Comparison of ENCODE assay signal across 12 cellular contexts in the genomic region with DNA sequence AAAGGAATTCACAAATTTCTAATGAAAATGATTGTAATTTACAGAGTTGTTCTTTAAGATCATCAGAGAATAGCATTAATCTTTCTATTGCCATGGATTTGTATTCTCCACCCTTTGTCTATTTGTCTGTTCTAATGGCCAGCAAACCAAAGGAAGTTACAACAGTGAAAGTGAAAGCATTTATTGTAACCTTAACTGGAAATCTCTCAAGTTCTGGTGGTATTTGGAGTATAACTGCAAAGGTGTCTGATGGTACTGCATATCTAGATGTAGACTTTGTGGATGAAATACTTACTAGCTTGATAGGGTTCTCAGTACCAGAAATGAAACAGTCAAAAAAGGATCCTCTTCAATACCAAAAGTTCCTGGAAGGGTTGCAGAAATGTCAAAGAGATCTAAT. TPM values are rescaled to one million over a fixed set of nuclear protein-coding genes. Genes with fewer than 3 reads are reported as not detected.
DNase-seq lines count a peak whose midpoint lies in the region; ATAC-seq, FAIRE-seq and TF ChIP-seq lines count a peak whose summit lies in the region.
"Had no signal": no experiment of that assay in that cellular context is flagged by ENCODE, and none has a peak within 500 bp of the region (broad histone marks: within the 10 kb centered on the region; RNA-seq: fewer than 3 reads in every experiment).

No MANE protein-coding gene starts in this region.

- H4K20me1 ChIP-seq in astrocyte (ENCODE audit: insufficient read depth, low read length) (no peaks in the 10 kb centered on the region), PC-3 (ENCODE audit: low read length) (no peaks in the 10 kb centered on the region)

- no peaks in the 10 kb centered on the region for H3K9me3 Mint-ChIP-seq in activated CD8-positive, alpha-beta T cell treated with anti-CD3 and anti-CD28 coated beads, Interleukin-2, amount 10 ng/mL, durations not matched to agents 7 days and 5 days (ENCODE audit: insufficient read depth)
- no peaks in the 10 kb centered on the region for H3K9me3 Mint-ChIP-seq in activated CD8-positive, alpha-beta T cell treated with anti-CD3 and anti-CD28 coated beads for 36 hours
- H3K9me3 Mint-ChIP-seq in astrocyte (ENCODE audit: unreplicated experiment) = no peaks in the 10 kb centered on the region
- no peaks in the 10 kb centered on the region for H3K9me3 Mint-ChIP-seq in endodermal cell

- H3K36me3 ChIP-seq in astrocyte (ENCODE audit: insufficient read depth, low read length) = no peaks in the 10 kb centered on the region
- peaks cover 8% of the 10 kb centered on the region; the same call in 1 of the 2 replicates for H3K36me3 ChIP-seq in PC-3 (ENCODE audit: low read depth, low read length)
- H3K36me3 ChIP-seq in endodermal cell (ENCODE audit: control insufficient read depth, insufficient read depth, low read length) = peaks cover 33% of the 10 kb centered on the region

- peak overlapping the region; percentile 40 for H3K4me3 Mint-ChIP-seq in activated CD8-positive, alpha-beta T cell treated with anti-CD3 and anti-CD28 coated beads, Interleukin-2, amount 10 ng/mL, durations not matched to agents 7 days and 5 days
- H3K4me3 Mint-ChIP-seq in activated CD8-positive, alpha-beta T cell treated with anti-CD3 and anti-CD28 coated beads for 36 hours = no peak overlapping the region
- H3K4me3 Mint-ChIP-seq in astrocyte (ENCODE audit: unreplicated experiment) = no peak overlapping the region
- H3K4me3 Mint-ChIP-seq in endodermal cell = no peak overlapping the region

- no peak for TF ChIP-seq CTCF in activated CD8-positive, alpha-beta T cell treated with anti-CD3 and anti-CD28 coated beads for 36 hours (IDR thresholded peaks at IDR 0.05)
- TF ChIP-seq CTCF in astrocyte (IDR thresholded peaks at IDR 0.05; ENCODE audit: insufficient read depth, low read depth, low read length) (no peak), PC-3 (conservative IDR thresholded peaks at IDR 0.05; ENCODE audit: low read depth, low read length) (no peak), endodermal cell (conservative IDR thresholded peaks at IDR 0.05) (no peak)

- BruUV-seq in PC-3 (replicated peaks; lab: Mats Ljungman, UMichigan) = no TSS peak

- H3K4me1 ChIP-seq in astrocyte (ENCODE audit: insufficient read depth, low read length) (no peaks in the 10 kb centered on the region), PC-3 (ENCODE audit: insufficient read depth, low read length) (no peaks in the 10 kb centered on the region), endodermal cell (ENCODE audit: control insufficient read depth, insufficient read depth, low read length) (no peaks in the 10 kb centered on the region)
- H3K4me1 ChIP-seq: A549 had no signal

- H3K4me3 ChIP-seq in astrocyte (ENCODE audit: insufficient read depth, low read depth, low read length) (no peak overlapping the region), PC-3 (ENCODE audit: low read length) (no peak overlapping the region), endodermal cell (ENCODE audit: low read length) (no peak overlapping the region)
- H3K4me3 ChIP-seq: A549 had no signal

- no peaks in the 10 kb centered on the region for H3K27me3 ChIP-seq in astrocyte (ENCODE audit: insufficient read depth, low read length)
- no peaks in the 10 kb centered on the region for H3K27me3 ChIP-seq in PC-3 (ENCODE audit: low read length)
- H3K27me3 ChIP-seq in endodermal cell (ENCODE audit: control insufficient read depth, insufficient read depth, low read length, poor library complexity, severe bottlenecking) = no peaks in the 10 kb centered on the region

- H3K4me2 ChIP-seq in astrocyte (ENCODE audit: low read length) (no peak overlapping the region), PC-3 (ENCODE audit: low read length) (no peak overlapping the region)
- H3K4me2 ChIP-seq: A549 had no signal

- intact Hi-C loops in activated CD8-positive, alpha-beta T cell treated with anti-CD3 and anti-CD28 coated beads for 36 hours (cut with micrococcal nuclease) = no loop called here
- intact Hi-C loops in PC-3 (cut with micrococcal nuclease) = no loop called here

- no peaks in the 10 kb centered on the region for H3K9me2 ChIP-seq in PC-3 (replicated peaks; ENCODE audit: low read length)

- H2AFZ ChIP-seq in astrocyte (ENCODE audit: low read depth, low read length) (no peak overlapping the region), PC-3 (ENCODE audit: low read length) (no peak overlapping the region)

- no peaks in the 10 kb centered on the region for H3K9me3 ChIP-seq in astrocyte (ENCODE audit: insufficient read depth, low read depth, low read length)
- no peaks in the 10 kb centered on the region for H3K9me3 ChIP-seq in PC-3 (ENCODE audit: low read length)
- H3K9me3 ChIP-seq in endodermal cell (ENCODE audit: control insufficient read depth, low read length) = no peaks in the 10 kb centered on the region

- no peaks in the 10 kb centered on the region for H3K27me3 Mint-ChIP-seq in activated CD8-positive, alpha-beta T cell treated with anti-CD3 and anti-CD28 coated beads, Interleukin-2, amount 10 ng/mL, durations not matched to agents 7 days and 5 days (ENCODE audit: low read depth)
- H3K27me3 Mint-ChIP-seq in activated CD8-positive, alpha-beta T cell treated with anti-CD3 and anti-CD28 coated beads for 36 hours = no peaks in the 10 kb centered on the region
- no peaks in the 10 kb centered on the region for H3K27me3 Mint-ChIP-seq in astrocyte (ENCODE audit: low read depth, unreplicated experiment)
- H3K27me3 Mint-ChIP-seq in endodermal cell (ENCODE audit: insufficient read depth) = no peaks in the 10 kb centered on the region

- H3F3A ChIP-seq in PC-3 (ENCODE audit: low read length, unreplicated experiment) = no peaks in the 10 kb centered on the region

- H3K27ac ChIP-seq in astrocyte (ENCODE audit: low read depth, low read length) = no peak overlapping the region
- H3K27ac ChIP-seq in PC-3 (ENCODE audit: low read length) = no peak overlapping the region
- no peak overlapping the region for H3K27ac ChIP-seq in endodermal cell (ENCODE audit: low read depth, low read length)
- H3K27ac ChIP-seq: A549 had no signal

- H3K27ac Mint-ChIP-seq in activated CD8-positive, alpha-beta T cell treated with anti-CD3 and anti-CD28 coated beads, Interleukin-2, amount 10 ng/mL, durations not matched to agents 7 days and 5 days = peak overlapping the region; percentile 75
- H3K27ac Mint-ChIP-seq in activated CD8-positive, alpha-beta T cell treated with anti-CD3 and anti-CD28 coated beads for 36 hours = no peak overlapping the region
- H3K27ac Mint-ChIP-seq in astrocyte (ENCODE audit: unreplicated experiment) = peak overlapping the region; percentile 47
- no peak overlapping the region for H3K27ac Mint-ChIP-seq in endodermal cell

- CTCF ChIA-PET in activated CD8-positive, alpha-beta T cell treated with anti-CD3 and anti-CD28 coated beads, Interleukin-2, amount 10 ng/mL, durations not matched to agents 7 days and 5 days (lab: Charles Lee) = interaction anchor here (0.6 to 1.5 kb wide), 3 partner anchors 29 to 151 kb away, joined by 3 to 4 read pairs (median 3); no protein-coding TSS in a partner anchor
- CTCF ChIA-PET in activated CD8-positive, alpha-beta T cell treated with anti-CD3 and anti-CD28 coated beads for 36 hours (lab: Charles Lee) = interaction anchor here (1.0 kb wide), 1 partner anchor 258 kb away, joined by 3 read pairs; no protein-coding TSS in a partner anchor
- CTCF ChIA-PET in PC-3 (lab: Charles Lee) = no interaction called here

- peak; percentile 56 for FAIRE-seq in astrocyte (lab: Jason Lieb, UNC)
- FAIRE-seq: A549 had no signal

- POLR2A ChIA-PET in activated CD8-positive, alpha-beta T cell treated with anti-CD3 and anti-CD28 coated beads, Interleukin-2, amount 10 ng/mL, durations not matched to agents 7 days and 5 days (lab: Charles Lee) = interaction anchor here (1.9 kb wide), 1 partner anchor 22 kb away, joined by 9 read pairs; the partner anchor contains the start of genes HNRNPK and RMI1
- POLR2A ChIA-PET in activated CD8-positive, alpha-beta T cell treated with anti-CD3 and anti-CD28 coated beads for 36 hours (lab: Charles Lee) = no interaction called here
- POLR2A ChIA-PET in PC-3 (lab: Charles Lee; ENCODE audit: unreplicated experiment) = no interaction called here

- H3K9ac ChIP-seq in astrocyte (ENCODE audit: low read length) = no peak overlapping the region
- no peak overlapping the region for H3K9ac ChIP-seq in PC-3 (ENCODE audit: low read length)
- H3K9ac ChIP-seq in endodermal cell (ENCODE audit: extremely low read depth, low read length, poor library complexity, severe bottlenecking) = no peak overlapping the region

- H3K36me3 Mint-ChIP-seq in activated CD8-positive, alpha-beta T cell treated with anti-CD3 and anti-CD28 coated beads, Interleukin-2, amount 10 ng/mL, durations not matched to agents 7 days and 5 days (ENCODE audit: low read depth) = peaks cover 49% of the 10 kb centered on the region
- peaks cover 28% of the 10 kb centered on the region for H3K36me3 Mint-ChIP-seq in activated CD8-positive, alpha-beta T cell treated with anti-CD3 and anti-CD28 coated beads for 36 hours (ENCODE audit: low read depth)
- H3K36me3 Mint-ChIP-seq in astrocyte (ENCODE audit: low read depth, unreplicated experiment) (peaks cover 4% of the 10 kb centered on the region), endodermal cell (ENCODE audit: low read depth) (peaks cover 19% of the 10 kb centered on the region)

- H3K79me2 ChIP-seq in astrocyte (ENCODE audit: insufficient read depth, low read length) (peaks cover 3% of the 10 kb centered on the region), PC-3 (ENCODE audit: low read length) (no peaks in the 10 kb centered on the region)

- ATAC-seq in activated CD8-positive, alpha-beta T cell treated with anti-CD3 and anti-CD28 coated beads, Interleukin-2, amount 10 ng/mL, durations not matched to agents 7 days and 5 days = peak; percentile 93
- ATAC-seq in activated CD8-positive, alpha-beta T cell treated with anti-CD3 and anti-CD28 coated beads for 36 hours = no peak
- ATAC-seq in HG02885 (IDR thresholded peaks at IDR 0.05; ENCODE audit: poor library complexity, unreplicated experiment) (peak; percentile 83), PC-3 (no peak)
- ATAC-seq: A549, left ventricle myocardium superior had no signal

- peaks cover 17% of the 10 kb centered on the region for H3K4me1 Mint-ChIP-seq in activated CD8-positive, alpha-beta T cell treated with anti-CD3 and anti-CD28 coated beads, Interleukin-2, amount 10 ng/mL, durations not matched to agents 7 days and 5 days (ENCODE audit: low read depth)
- peaks cover 11% of the 10 kb centered on the region for H3K4me1 Mint-ChIP-seq in activated CD8-positive, alpha-beta T cell treated with anti-CD3 and anti-CD28 coated beads for 36 hours (ENCODE audit: low read depth)
- H3K4me1 Mint-ChIP-seq in astrocyte (ENCODE audit: low read depth, unreplicated experiment) = peaks cover 5% of the 10 kb centered on the region
- H3K4me1 Mint-ChIP-seq in endodermal cell = no peaks in the 10 kb centered on the region

- DNase-seq in activated CD8-positive, alpha-beta T cell treated with anti-CD3 and anti-CD28 coated beads, Interleukin-2, amount 10 ng/mL, durations not matched to agents 7 days and 5 days = no peak
- DNase-seq in activated CD8-positive, alpha-beta T cell treated with anti-CD3 and anti-CD28 coated beads for 36 hours = no peak
- DNase-seq in astrocyte (ENCODE audit: low read depth) (peak; percentile 16), renal cortical epithelial cell (ENCODE audit: low read depth) (peak; percentile 62), PC-3 (no peak), HT-29 (ENCODE audit: low spot score) (no peak), endodermal cell (no peak)
- DNase-seq: cortex of kidney, left ventricle myocardium superior, NCI-H2081 had no signal

RNA-seq across cellular contexts. Expression of gene RMI1, which starts 21.7 kb away (rescaled TPM):
- total RNA-seq in activated CD8-positive, alpha-beta T cell treated with anti-CD3 and anti-CD28 coated beads, Interleukin-2, amount 10 ng/mL, durations not matched to agents 7 days and 5 days = 10 to 100 TPM; 23.3 to 23.6 TPM
- 10 to 100 TPM; 20.1 to 20.6 TPM for total RNA-seq in activated CD8-positive, alpha-beta T cell treated with anti-CD3 and anti-CD28 coated beads for 36 hours
- 6.3 and 6.5 TPM in 2 replicates for total RNA-seq in astrocyte
- total RNA-seq in renal cortical epithelial cell = 5.2 and 11.6 TPM in 2 replicates
- total RNA-seq in PC-3 (2014; rRNA removed) = 5.0 and 6.2 TPM in 2 replicates
- total RNA-seq in HT-29 (2014; rRNA removed; shearing (Covaris generic)) = 2.2 and 2.4 TPM in 2 replicates
- 10 to 100 TPM; 27.1 to 33.2 TPM for total RNA-seq in endodermal cell
- 33.8 TPM for polyA plus RNA-seq in endodermal cell (2013, experiment 1 of 2)
- polyA plus RNA-seq in endodermal cell (2013, experiment 2 of 2) = 31.7 TPM

RNA-seq across cellular contexts. Expression of gene HNRNPK, which starts 22.3 kb away (rescaled TPM):
- 100 to 1,000 TPM; 683 to 726 TPM for total RNA-seq in activated CD8-positive, alpha-beta T cell treated with anti-CD3 and anti-CD28 coated beads, Interleukin-2, amount 10 ng/mL, durations not matched to agents 7 days and 5 days
- total RNA-seq in activated CD8-positive, alpha-beta T cell treated with anti-CD3 and anti-CD28 coated beads for 36 hours = 100 to 1,000 TPM; 761 to 773 TPM
- 488 and 511 TPM in 2 replicates for total RNA-seq in astrocyte
- 691 and 752 TPM in 2 replicates for total RNA-seq in renal cortical epithelial cell
- total RNA-seq in PC-3 (2014; rRNA removed) = 550 and 583 TPM in 2 replicates
- 552 and 575 TPM in 2 replicates for total RNA-seq in HT-29 (2014; rRNA removed; shearing (Covaris generic))
- total RNA-seq in endodermal cell = 100 to 1,000 TPM; 714 to 780 TPM
- 803 TPM for polyA plus RNA-seq in endodermal cell (2013, experiment 1 of 2)
- polyA plus RNA-seq in endodermal cell (2013, experiment 2 of 2) = 769 TPM

Comparison
In these comparisons a context has a peak if more than half of its experiments do, and no peak if none do; other contexts are left out.
1. ATAC-seq: peak in activated CD8-positive, alpha-beta T cell treated with anti-CD3 and anti-CD28 coated beads, Interleukin-2, amount 10 ng/mL, durations not matched to agents 7 days and 5 days (single experiment) and HG02885 (single experiment); none in activated CD8-positive, alpha-beta T cell treated with anti-CD3 and anti-CD28 coated beads for 36 hours (single experiment) and PC-3 (single experiment).
2. H3K27ac Mint-ChIP-seq: peak in activated CD8-positive, alpha-beta T cell treated with anti-CD3 and anti-CD28 coated beads, Interleukin-2, amount 10 ng/mL, durations not matched to agents 7 days and 5 days (single experiment) and astrocyte (single experiment); none in activated CD8-positive, alpha-beta T cell treated with anti-CD3 and anti-CD28 coated beads for 36 hours (single experiment) and endodermal cell (single experiment).
3. DNase-seq: peak in astrocyte (single experiment) and renal cortical epithelial cell (single experiment); none in activated CD8-positive, alpha-beta T cell treated with anti-CD3 and anti-CD28 coated beads, Interleukin-2, amount 10 ng/mL, durations not matched to agents 7 days and 5 days (single experiment), activated CD8-positive, alpha-beta T cell treated with anti-CD3 and anti-CD28 coated beads for 36 hours (single experiment), PC-3 (single experiment), HT-29 (single experiment) and endodermal cell (single experiment).